1 cellular context compared by ENCODE assay signal in the genomic region with DNA sequence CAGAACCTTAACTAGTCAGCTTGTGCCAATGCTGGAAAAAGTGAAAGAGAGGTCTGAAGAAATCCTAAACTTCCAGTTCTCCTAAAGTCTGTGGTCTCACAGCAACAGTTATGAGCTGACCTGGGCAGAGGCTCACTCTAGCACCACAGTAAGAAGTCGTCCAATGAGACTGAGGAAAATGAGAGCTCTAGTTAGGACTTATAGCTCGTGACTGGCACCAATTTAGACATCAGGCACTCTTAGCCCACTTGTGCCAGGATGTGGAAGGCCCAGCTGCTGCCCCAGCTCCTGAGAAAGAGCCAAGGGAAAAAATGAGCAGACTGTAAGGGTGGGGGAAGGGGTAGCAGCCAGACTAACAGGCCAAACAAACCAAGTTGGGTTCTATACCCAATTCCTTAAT.
TF ChIP-seq lines count a peak whose summit lies in the region.

No MANE protein-coding gene starts in this region.

TF ChIP-seq in GM23338, 12 proteins besides CTCF, POLR2A, EP300 and RAD21 (continued from another document):
- TF ChIP-seq, protein P1, sequence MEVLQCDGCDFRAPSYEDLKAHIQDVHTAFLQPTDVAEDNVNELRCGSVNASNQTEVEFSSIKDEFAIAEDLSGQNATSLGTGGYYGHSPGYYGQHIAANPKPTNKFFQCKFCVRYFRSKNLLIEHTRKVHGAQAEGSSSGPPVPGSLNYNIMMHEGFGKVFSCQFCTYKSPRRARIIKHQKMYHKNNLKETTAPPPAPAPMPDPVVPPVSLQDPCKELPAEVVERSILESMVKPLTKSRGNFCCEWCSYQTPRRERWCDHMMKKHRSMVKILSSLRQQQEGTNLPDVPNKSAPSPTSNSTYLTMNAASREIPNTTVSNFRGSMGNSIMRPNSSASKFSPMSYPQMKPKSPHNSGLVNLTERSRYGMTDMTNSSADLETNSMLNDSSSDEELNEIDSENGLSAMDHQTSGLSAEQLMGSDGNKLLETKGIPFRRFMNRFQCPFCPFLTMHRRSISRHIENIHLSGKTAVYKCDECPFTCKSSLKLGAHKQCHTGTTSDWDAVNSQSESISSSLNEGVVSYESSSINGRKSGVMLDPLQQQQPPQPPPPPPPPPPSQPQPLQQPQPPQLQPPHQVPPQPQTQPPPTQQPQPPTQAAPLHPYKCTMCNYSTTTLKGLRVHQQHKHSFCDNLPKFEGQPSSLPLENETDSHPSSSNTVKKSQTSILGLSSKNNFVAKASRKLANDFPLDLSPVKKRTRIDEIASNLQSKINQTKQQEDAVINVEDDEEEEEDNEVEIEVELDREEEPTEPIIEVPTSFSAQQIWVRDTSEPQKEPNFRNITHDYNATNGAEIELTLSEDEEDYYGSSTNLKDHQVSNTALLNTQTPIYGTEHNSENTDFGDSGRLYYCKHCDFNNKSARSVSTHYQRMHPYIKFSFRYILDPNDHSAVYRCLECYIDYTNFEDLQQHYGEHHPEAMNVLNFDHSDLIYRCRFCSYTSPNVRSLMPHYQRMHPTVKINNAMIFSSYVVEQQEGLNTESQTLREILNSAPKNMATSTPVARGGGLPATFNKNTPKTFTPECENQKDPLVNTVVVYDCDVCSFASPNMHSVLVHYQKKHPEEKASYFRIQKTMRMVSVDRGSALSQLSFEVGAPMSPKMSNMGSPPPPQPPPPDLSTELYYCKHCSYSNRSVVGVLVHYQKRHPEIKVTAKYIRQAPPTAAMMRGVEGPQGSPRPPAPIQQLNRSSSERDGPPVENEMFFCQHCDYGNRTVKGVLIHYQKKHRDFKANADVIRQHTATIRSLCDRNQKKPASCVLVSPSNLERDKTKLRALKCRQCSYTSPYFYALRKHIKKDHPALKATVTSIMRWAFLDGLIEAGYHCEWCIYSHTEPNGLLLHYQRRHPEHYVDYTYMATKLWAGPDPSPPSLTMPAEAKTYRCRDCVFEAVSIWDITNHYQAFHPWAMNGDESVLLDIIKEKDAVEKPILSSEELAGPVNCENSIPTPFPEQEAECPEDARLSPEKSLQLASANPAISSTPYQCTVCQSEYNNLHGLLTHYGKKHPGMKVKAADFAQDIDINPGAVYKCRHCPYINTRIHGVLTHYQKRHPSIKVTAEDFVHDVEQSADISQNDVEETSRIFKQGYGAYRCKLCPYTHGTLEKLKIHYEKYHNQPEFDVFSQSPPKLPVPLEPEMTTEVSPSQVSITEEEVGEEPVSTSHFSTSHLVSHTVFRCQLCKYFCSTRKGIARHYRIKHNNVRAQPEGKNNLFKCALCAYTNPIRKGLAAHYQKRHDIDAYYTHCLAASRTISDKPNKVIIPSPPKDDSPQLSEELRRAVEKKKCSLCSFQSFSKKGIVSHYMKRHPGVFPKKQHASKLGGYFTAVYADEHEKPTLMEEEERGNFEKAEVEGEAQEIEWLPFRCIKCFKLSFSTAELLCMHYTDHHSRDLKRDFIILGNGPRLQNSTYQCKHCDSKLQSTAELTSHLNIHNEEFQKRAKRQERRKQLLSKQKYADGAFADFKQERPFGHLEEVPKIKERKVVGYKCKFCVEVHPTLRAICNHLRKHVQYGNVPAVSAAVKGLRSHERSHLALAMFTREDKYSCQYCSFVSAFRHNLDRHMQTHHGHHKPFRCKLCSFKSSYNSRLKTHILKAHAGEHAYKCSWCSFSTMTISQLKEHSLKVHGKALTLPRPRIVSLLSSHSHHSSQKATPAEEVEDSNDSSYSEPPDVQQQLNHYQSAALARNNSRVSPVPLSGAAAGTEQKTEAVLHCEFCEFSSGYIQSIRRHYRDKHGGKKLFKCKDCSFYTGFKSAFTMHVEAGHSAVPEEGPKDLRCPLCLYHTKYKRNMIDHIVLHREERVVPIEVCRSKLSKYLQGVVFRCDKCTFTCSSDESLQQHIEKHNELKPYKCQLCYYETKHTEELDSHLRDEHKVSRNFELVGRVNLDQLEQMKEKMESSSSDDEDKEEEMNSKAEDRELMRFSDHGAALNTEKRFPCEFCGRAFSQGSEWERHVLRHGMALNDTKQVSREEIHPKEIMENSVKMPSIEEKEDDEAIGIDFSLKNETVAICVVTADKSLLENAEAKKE (CRISPR knock-in tag; IDR thresholded peaks at IDR 0.05), result no peak
- no peak for TF ChIP-seq NANOG (IDR thresholded peaks at IDR 0.05; ENCODE audit: borderline replicate concordance)
- no peak for TF ChIP-seq POLR2AphosphoS5 (IDR thresholded peaks at IDR 0.05; ENCODE audit: low read depth)
- no peak for TF ChIP-seq ZNF114 (CRISPR knock-in tag; IDR thresholded peaks at IDR 0.05)
- no peak for TF ChIP-seq ZNF331 (CRISPR knock-in tag; IDR thresholded peaks at IDR 0.05; ENCODE audit: low read depth)
- no peak for TF ChIP-seq CREB1 (CRISPR knock-in tag; IDR thresholded peaks at IDR 0.05; ENCODE audit: low read depth)
- no peak for TF ChIP-seq JUNB (IDR thresholded peaks at IDR 0.05; ENCODE audit: unreplicated experiment)
- TF ChIP-seq, protein P2, sequence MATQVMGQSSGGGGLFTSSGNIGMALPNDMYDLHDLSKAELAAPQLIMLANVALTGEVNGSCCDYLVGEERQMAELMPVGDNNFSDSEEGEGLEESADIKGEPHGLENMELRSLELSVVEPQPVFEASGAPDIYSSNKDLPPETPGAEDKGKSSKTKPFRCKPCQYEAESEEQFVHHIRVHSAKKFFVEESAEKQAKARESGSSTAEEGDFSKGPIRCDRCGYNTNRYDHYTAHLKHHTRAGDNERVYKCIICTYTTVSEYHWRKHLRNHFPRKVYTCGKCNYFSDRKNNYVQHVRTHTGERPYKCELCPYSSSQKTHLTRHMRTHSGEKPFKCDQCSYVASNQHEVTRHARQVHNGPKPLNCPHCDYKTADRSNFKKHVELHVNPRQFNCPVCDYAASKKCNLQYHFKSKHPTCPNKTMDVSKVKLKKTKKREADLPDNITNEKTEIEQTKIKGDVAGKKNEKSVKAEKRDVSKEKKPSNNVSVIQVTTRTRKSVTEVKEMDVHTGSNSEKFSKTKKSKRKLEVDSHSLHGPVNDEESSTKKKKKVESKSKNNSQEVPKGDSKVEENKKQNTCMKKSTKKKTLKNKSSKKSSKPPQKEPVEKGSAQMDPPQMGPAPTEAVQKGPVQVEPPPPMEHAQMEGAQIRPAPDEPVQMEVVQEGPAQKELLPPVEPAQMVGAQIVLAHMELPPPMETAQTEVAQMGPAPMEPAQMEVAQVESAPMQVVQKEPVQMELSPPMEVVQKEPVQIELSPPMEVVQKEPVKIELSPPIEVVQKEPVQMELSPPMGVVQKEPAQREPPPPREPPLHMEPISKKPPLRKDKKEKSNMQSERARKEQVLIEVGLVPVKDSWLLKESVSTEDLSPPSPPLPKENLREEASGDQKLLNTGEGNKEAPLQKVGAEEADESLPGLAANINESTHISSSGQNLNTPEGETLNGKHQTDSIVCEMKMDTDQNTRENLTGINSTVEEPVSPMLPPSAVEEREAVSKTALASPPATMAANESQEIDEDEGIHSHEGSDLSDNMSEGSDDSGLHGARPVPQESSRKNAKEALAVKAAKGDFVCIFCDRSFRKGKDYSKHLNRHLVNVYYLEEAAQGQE (IDR thresholded peaks at IDR 0.05; ENCODE audit: unreplicated experiment), result no peak
- no peak for TF ChIP-seq EZH2 (IDR thresholded peaks at IDR 0.05; ENCODE audit: low read depth, unreplicated experiment)
